8 cellular contexts compared by ENCODE assay signal in the genomic region with DNA sequence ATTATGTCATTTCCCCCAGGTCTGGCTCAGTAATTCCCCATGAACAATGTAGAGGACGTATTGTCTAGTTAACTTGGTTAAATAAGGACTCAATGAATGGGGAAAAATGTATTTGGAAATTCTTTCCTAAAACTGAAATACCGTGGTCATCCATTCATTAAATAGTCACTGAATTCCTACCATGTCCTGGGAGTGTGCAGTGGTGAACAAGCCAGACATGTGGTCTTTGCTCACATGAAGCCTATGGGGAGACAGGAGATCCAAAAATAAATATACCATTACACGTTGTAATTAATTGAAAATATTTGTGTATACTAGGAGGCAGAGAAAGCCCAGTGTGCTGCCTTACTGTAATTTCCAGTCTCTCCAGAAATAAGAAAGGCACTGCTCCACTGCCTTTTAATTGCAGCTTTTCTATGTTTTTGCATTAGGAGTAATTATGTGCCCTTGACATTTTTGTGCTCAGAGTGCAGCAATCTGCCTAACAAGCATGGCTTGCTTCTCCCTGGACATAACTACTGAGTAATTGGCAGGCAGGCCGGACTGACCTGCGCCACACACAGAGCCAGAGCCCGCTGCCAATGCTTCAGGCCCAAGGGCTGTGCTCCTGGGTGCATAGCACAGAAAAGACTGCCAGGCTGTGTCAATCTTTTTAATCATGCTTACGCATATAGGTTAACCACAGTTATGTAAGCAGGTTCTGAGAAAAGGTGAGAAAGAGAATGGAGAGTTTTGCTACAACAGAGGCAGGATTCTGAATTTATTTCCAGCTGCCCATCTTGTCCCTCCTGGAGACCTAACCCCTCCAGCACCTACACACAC. TPM values are rescaled to one million over a fixed set of nuclear protein-coding genes. Genes with fewer than 3 reads are reported as not detected.
DNase-seq lines count a peak whose midpoint lies in the region; ATAC-seq and TF ChIP-seq lines count a peak whose summit lies in the region.

No MANE protein-coding gene starts in this region.

- CTCF ChIA-PET in activated naive CD4-positive, alpha-beta T cell treated with anti-CD3 and anti-CD28 coated beads, Interleukin-2, amount 10 ng/mL, durations not matched to agents 7 days and 5 days (lab: Charles Lee), result interaction anchor here (1.6 kb wide), 1 partner anchor 74 kb away, joined by 4 read pairs; no protein-coding TSS in a partner anchor

- peaks cover 4% of the 10 kb centered on the region for H3K27me3 Mint-ChIP-seq in activated naive CD4-positive, alpha-beta T cell treated with anti-CD3 and anti-CD28 coated beads, Interleukin-2, amount 10 ng/mL, durations not matched to agents 7 days and 5 days

- peaks cover 59% of the 10 kb centered on the region for H3K4me1 Mint-ChIP-seq in activated naive CD4-positive, alpha-beta T cell treated with anti-CD3 and anti-CD28 coated beads, Interleukin-2, amount 10 ng/mL, durations not matched to agents 7 days and 5 days

- TF ChIP-seq POLR2A in uterus (IDR thresholded peaks at IDR 0.05), result no peak

- H3K36me3 Mint-ChIP-seq in activated naive CD4-positive, alpha-beta T cell treated with anti-CD3 and anti-CD28 coated beads, Interleukin-2, amount 10 ng/mL, durations not matched to agents 7 days and 5 days, result peaks cover 6% of the 10 kb centered on the region

- H3K27ac ChIP-seq in upper lobe of right lung (peak overlapping the region; percentile 11), uterus (peak overlapping the region in 1 of 2 donors; percentile 23), MM.1S (ENCODE audit: low read length) (no peak overlapping the region)

- H3K4me3 ChIP-seq in upper lobe of right lung (no peak overlapping the region), uterus (no peak overlapping the region), MM.1S (ENCODE audit: low read length) (no peak overlapping the region)

- no peak overlapping the region for H3K4me2 ChIP-seq in MM.1S (ENCODE audit: low read depth, low read length)

- H3K9me3 Mint-ChIP-seq in activated naive CD4-positive, alpha-beta T cell treated with anti-CD3 and anti-CD28 coated beads, Interleukin-2, amount 10 ng/mL, durations not matched to agents 7 days and 5 days, result peaks cover 6% of the 10 kb centered on the region

- H3K4me1 ChIP-seq in upper lobe of right lung (peaks cover 19% of the 10 kb centered on the region), uterus (no peaks in the 10 kb centered on the region), MM.1S (ENCODE audit: low read length) (no peaks in the 10 kb centered on the region)

- DNase-seq in activated naive CD4-positive, alpha-beta T cell treated with anti-CD3 and anti-CD28 coated beads, Interleukin-2, amount 10 ng/mL, durations not matched to agents 7 days and 5 days, result peak; percentile 62
- no peak for DNase-seq in activated naive CD4-positive, alpha-beta T cell treated with Interleukin-2 at 50 U/mL for 16 hours
- DNase-seq in activated CD4-positive, alpha-beta T cell treated with anti-CD3 and anti-CD28 coated beads, Interleukin-2, amount 50 U/mL, for 48 hours, result peak; percentile 34 to 46
- DNase-seq in glomerular visceral epithelial cell (ENCODE audit: extremely low spot score) (peak; percentile 76), upper lobe of right lung (no peak), uterus (no peak), NCI-H510A treated with DMSO at 0.1 percent for 48 hours (lab: John Stamatoyannopoulos, UW) (no peak), MM.1S (no peak)

- peak overlapping the region; percentile 93 for H3K27ac Mint-ChIP-seq in activated naive CD4-positive, alpha-beta T cell treated with anti-CD3 and anti-CD28 coated beads, Interleukin-2, amount 10 ng/mL, durations not matched to agents 7 days and 5 days

- H3K9me2 ChIP-seq in MM.1S (replicated peaks; ENCODE audit: insufficient read depth, low read length), result no peaks in the 10 kb centered on the region

- no peak for TF ChIP-seq CTCF in upper lobe of right lung (IDR thresholded peaks at IDR 0.05)
- no peak for TF ChIP-seq CTCF in uterus (IDR thresholded peaks at IDR 0.05)
- no peak for TF ChIP-seq CTCF in MM.1S (IDR thresholded peaks at IDR 0.05; ENCODE audit: low read length)

- ATAC-seq in upper lobe of right lung, result peak; percentile 82

- H4K20me1 ChIP-seq in MM.1S (ENCODE audit: insufficient read depth, low read length), result no peaks in the 10 kb centered on the region

- intact Hi-C loops in upper lobe of right lung (cut with DNase I) (no loop called here), uterus (cut with DNase I; ENCODE audit: low total_unique reads) (no loop called here)

- H3K9me3 ChIP-seq in upper lobe of right lung, result no peaks in the 10 kb centered on the region
- no peaks in the 10 kb centered on the region for H3K9me3 ChIP-seq in uterus
- H3K9me3 ChIP-seq in MM.1S (replicated peaks; ENCODE audit: insufficient read depth, low read length), result no peaks in the 10 kb centered on the region

- no peak overlapping the region for H3K9ac ChIP-seq in MM.1S (ENCODE audit: low read length)

- H2AFZ ChIP-seq in MM.1S (ENCODE audit: low read length), result no peak overlapping the region

- no peaks in the 10 kb centered on the region for H3K79me2 ChIP-seq in MM.1S (ENCODE audit: low read length)

- no peaks in the 10 kb centered on the region for H3F3A ChIP-seq in MM.1S (ENCODE audit: insufficient read depth, low read length)

- no peaks in the 10 kb centered on the region for H3K27me3 ChIP-seq in upper lobe of right lung
- no peaks in the 10 kb centered on the region for H3K27me3 ChIP-seq in uterus
- H3K27me3 ChIP-seq in MM.1S (replicated peaks; ENCODE audit: insufficient read depth, low read length), result no peaks in the 10 kb centered on the region

- peak overlapping the region; percentile 60 for H3K4me3 Mint-ChIP-seq in activated naive CD4-positive, alpha-beta T cell treated with anti-CD3 and anti-CD28 coated beads, Interleukin-2, amount 10 ng/mL, durations not matched to agents 7 days and 5 days

- no peaks in the 10 kb centered on the region for H3K36me3 ChIP-seq in upper lobe of right lung
- H3K36me3 ChIP-seq in uterus, result no peaks in the 10 kb centered on the region
- no peaks in the 10 kb centered on the region for H3K36me3 ChIP-seq in MM.1S (replicated peaks; ENCODE audit: insufficient read depth, low read length)

RNA-seq across cellular contexts. Expression of a gene that starts 22.2 kb away (rescaled TPM):
- total RNA-seq in upper lobe of right lung (14.8 TPM), uterus (10 to 100 TPM; 25.6 to 50.6 (median 33.5) TPM)

Comparison
In these comparisons a context has a peak if more than half of its experiments do, and no peak if none do; other contexts are left out.
1. DNase-seq: peak in activated naive CD4-positive, alpha-beta T cell treated with anti-CD3 and anti-CD28 coated beads, Interleukin-2, amount 10 ng/mL, durations not matched to agents 7 days and 5 days (single experiment), activated CD4-positive, alpha-beta T cell treated with anti-CD3 and anti-CD28 coated beads, Interleukin-2, amount 50 U/mL, for 48 hours (2 of 2) and glomerular visceral epithelial cell (single experiment); none in activated naive CD4-positive, alpha-beta T cell treated with Interleukin-2 at 50 U/mL for 16 hours (single experiment), upper lobe of right lung (single experiment), uterus (0 of 2), NCI-H510A treated with DMSO at 0.1 percent for 48 hours (single experiment) and MM.1S (single experiment).